ENCODE assay signal across 18 cellular contexts in genomic region chr17:9403207-9403606, GRCh38.
DNase-seq lines count a peak whose midpoint lies in the region; ATAC-seq, FAIRE-seq and TF ChIP-seq lines count a peak whose summit lies in the region.
"Had no signal": no experiment of that assay in that cellular context is flagged by ENCODE, and none has a peak within 500 bp of the region (broad histone marks: within the 10 kb centered on the region; RNA-seq: fewer than 3 reads in every experiment).

No MANE protein-coding gene starts in this region.

- H3K9me3 ChIP-seq in Caco-2 (no peaks in the 10 kb centered on the region), heart right ventricle (no peaks in the 10 kb centered on the region)
- H3K9me3 ChIP-seq: A549; BE2C; BLaER1 treated with 17β-estradiol and CSF1 and Interleukin-3, amounts not matched to agents 10 nM and 100 nM had no signal

- no peaks in the 10 kb centered on the region for H3K9me3 Mint-ChIP-seq in Caco-2 (ENCODE audit: unreplicated experiment)
- H3K9me3 Mint-ChIP-seq: CD4-positive, alpha-beta T cell; CD8-positive, alpha-beta memory T cell; H9 had no signal

- no peaks in the 10 kb centered on the region for H3K36me3 Mint-ChIP-seq in Caco-2 (ENCODE audit: insufficient read depth, unreplicated experiment)

- H3K4me1 ChIP-seq in Caco-2 = 0 out of 2 replicates have a peak, but pooled peaks cover 5% of the 10 kb centered on the region
- H3K4me1 ChIP-seq in heart right ventricle = peaks cover 0 to 10% (median 0%) of the 10 kb centered on the region in 9 donors
- H3K4me1 ChIP-seq: BE2C; BLaER1 treated with 17β-estradiol and CSF1 and Interleukin-3, amounts not matched to agents 10 nM and 100 nM had no signal

- H3K27ac Mint-ChIP-seq in Caco-2 (ENCODE audit: unreplicated experiment) = no peak overlapping the region
- H3K27ac Mint-ChIP-seq: CD4-positive, alpha-beta T cell; H9 had no signal

- DNase-seq in H54 (ENCODE audit: insufficient read length, low spot score) (no peak), MV-4-11 (lab: John Stamatoyannopoulos, UW) (peak; percentile 7), left colon (no peak), Caco-2 (no peak), heart right ventricle (no peak), DMS 273 treated with DMSO at 0.1 percent for 48 hours (lab: John Stamatoyannopoulos, UW) (no peak)
- DNase-seq: 8988T; CD8-positive, alpha-beta memory T cell; DMS153 had no signal

- H3K27me3 ChIP-seq in Caco-2 (replicated peaks; ENCODE audit: control insufficient read depth, insufficient read depth, low read length) (no peaks in the 10 kb centered on the region), heart right ventricle (no peaks in the 10 kb centered on the region)
- H3K27me3 ChIP-seq: BE2C; BLaER1 treated with 17β-estradiol and CSF1 and Interleukin-3, amounts not matched to agents 10 nM and 100 nM had no signal

- H3K4me1 Mint-ChIP-seq in Caco-2 (ENCODE audit: low read depth, unreplicated experiment) = no peaks in the 10 kb centered on the region
- H3K4me1 Mint-ChIP-seq: CD8-positive, alpha-beta memory T cell had no signal

- no peaks in the 10 kb centered on the region for H3K36me3 ChIP-seq in Caco-2 (ENCODE audit: control insufficient read depth, insufficient read depth, low read length)
- H3K36me3 ChIP-seq in heart right ventricle = no peaks in the 10 kb centered on the region
- H3K36me3 ChIP-seq: BE2C had no signal

- H3K4me3 Mint-ChIP-seq in Caco-2 (ENCODE audit: unreplicated experiment) = no peak overlapping the region
- H3K4me3 Mint-ChIP-seq: CD14-positive monocyte; CD4-positive, alpha-beta T cell; CD8-positive, alpha-beta memory T cell; H9 had no signal

- no peak overlapping the region for H3K27ac ChIP-seq in heart right ventricle
- H3K27ac ChIP-seq: A549; BLaER1 treated with 17β-estradiol and CSF1 and Interleukin-3, amounts not matched to agents 10 nM and 100 nM; GM23248 had no signal

- no peaks in the 10 kb centered on the region for H3K27me3 Mint-ChIP-seq in Caco-2 (ENCODE audit: insufficient read depth, unreplicated experiment)
- H3K27me3 Mint-ChIP-seq: CD4-positive, alpha-beta T cell had no signal

- POLR2A ChIA-PET in Caco-2 (lab: Charles Lee) = no interaction called here

- WGBS in heart right ventricle, 2 donors = 82 to 95% methylated on average over 3 of the region's 3 CpGs

- peak; percentile 91 for ATAC-seq in left colon
- no peak for ATAC-seq in heart right ventricle

- FAIRE-seq in H54 (lab: Jason Lieb, UNC) = peak; percentile 11
- FAIRE-seq: G401.6, GM12892 had no signal

- intact Hi-C loops in left colon (cut with DNase I, micrococcal nuclease) = no loop called here
- intact Hi-C loops in Caco-2 (cut with micrococcal nuclease; ENCODE audit: unreplicated experiment) = no loop called here
- intact Hi-C loops in heart right ventricle (cut with DNase I) = no loop called here

- H3K4me3 ChIP-seq in Caco-2 (ENCODE audit: low read depth, low read length) = no peak overlapping the region
- H3K4me3 ChIP-seq in heart right ventricle = no peak overlapping the region
- H3K4me3 ChIP-seq: A549; BLaER1 treated with 17β-estradiol and CSF1 and Interleukin-3, amounts not matched to agents 10 nM and 100 nM; GM23248 had no signal

- no TSS peak for BruUV-seq in Caco-2 (replicated peaks; lab: Mats Ljungman, UMichigan)

- CTCF ChIA-PET in Caco-2 (lab: Charles Lee) = no interaction called here

- TF ChIP-seq POLR2A in H54 (IDR thresholded peaks at IDR 0.05; ENCODE audit: low read depth, low read length) = no peak

- TF ChIP-seq CTCF in Caco-2 (IDR thresholded peaks at IDR 0.05; ENCODE audit: insufficient read depth in 1 of 2, low read depth in 1 of 2, low read length in 1 of 2, severe bottlenecking in 1 of 2, unreplicated experiment in 1 of 2) = no peak
- no peak for TF ChIP-seq CTCF in heart right ventricle (IDR thresholded peaks at IDR 0.05)
